Comparison of ENCODE assay signal across 8 cellular contexts in genomic region chr3:50503504-50503903, GRCh38. TPM values are rescaled to one million over a fixed set of nuclear protein-coding genes. Genes with fewer than 3 reads are reported as not detected.
DNase-seq lines count a peak whose midpoint lies in the region; ATAC-seq and TF ChIP-seq lines count a peak whose summit lies in the region.

TSS of gene CACNA2D2 (minus strand) at chr3:50503634. CDS start at chr3:50503423, 211 bp downstream.

- H3K9me3 ChIP-seq in HAP-1, result no peaks in the 10 kb centered on the region
- H3K9me3 ChIP-seq in gastrocnemius medialis, result no peaks in the 10 kb centered on the region

- H3K4me3 ChIP-seq in HAP-1, result peak within 1 kb of the TSS; percentile 57
- peak within 1 kb of the TSS; percentile 52 to 66 (median 58) for H3K4me3 ChIP-seq in gastrocnemius medialis

- intact Hi-C loops in gastrocnemius medialis (cut with DNase I; ENCODE audit: low total_unique reads), result no loop called here

- H3K36me3 Mint-ChIP-seq in activated naive CD4-positive, alpha-beta T cell treated with anti-CD3 and anti-CD28 coated beads, Interleukin-2, amount 50 U/mL, for 24 hours, result no peaks in the 10 kb centered on the region

- no peak within 1 kb of the TSS for H3K27ac Mint-ChIP-seq in activated naive CD4-positive, alpha-beta T cell treated with anti-CD3 and anti-CD28 coated beads, Interleukin-2, amount 50 U/mL, for 24 hours

- H3K27me3 Mint-ChIP-seq in activated naive CD4-positive, alpha-beta T cell treated with anti-CD3 and anti-CD28 coated beads, Interleukin-2, amount 50 U/mL, for 24 hours, result peaks cover 4% of the 10 kb centered on the region

- peak; percentile 78 to 86 for DNase-seq in HAP-1 (ENCODE audit: low spot score in 2 of 2)
- DNase-seq in RPMI8226, result peak; percentile 56
- peak in 37 of 51 donors; percentile 2 to 71 (median 43) for DNase-seq in hypothalamus (lab: John Stamatoyannopoulos, UW)
- peak; percentile 21 to 47 for DNase-seq in gastrocnemius medialis
- no peak for DNase-seq in inferior parietal cortex (ENCODE audit: extremely low spot score)
- DNase-seq in UCSD-AML1 (lab: John Stamatoyannopoulos, UW; ENCODE audit: unreplicated experiment), result no peak

- no peaks in the 10 kb centered on the region for H3K36me3 ChIP-seq in HAP-1 (replicated peaks)
- H3K36me3 ChIP-seq in gastrocnemius medialis, result no peaks in the 10 kb centered on the region

- H3K4me1 Mint-ChIP-seq in activated naive CD4-positive, alpha-beta T cell treated with anti-CD3 and anti-CD28 coated beads, Interleukin-2, amount 50 U/mL, for 24 hours, result peaks cover 10% of the 10 kb centered on the region

- ATAC-seq in gastrocnemius medialis, result peak; percentile 75 to 82
- ATAC-seq in GM21360 (IDR thresholded peaks at IDR 0.05; ENCODE audit: unreplicated experiment), result no peak

- peak; percentile 49 to 50 for TF ChIP-seq POLR2A in gastrocnemius medialis (IDR thresholded peaks at IDR 0.05)

- no peaks in the 10 kb centered on the region for H3K27me3 ChIP-seq in HAP-1 (ENCODE audit: low read depth)
- H3K27me3 ChIP-seq in gastrocnemius medialis, result no peaks in the 10 kb centered on the region

- H3K4me1 ChIP-seq in HAP-1, result peaks cover 3% of the 10 kb centered on the region
- peaks cover 0 to 10% of the 10 kb centered on the region in 2 donors for H3K4me1 ChIP-seq in gastrocnemius medialis

- no peaks in the 10 kb centered on the region for H3K9me3 Mint-ChIP-seq in activated naive CD4-positive, alpha-beta T cell treated with anti-CD3 and anti-CD28 coated beads, Interleukin-2, amount 50 U/mL, for 24 hours

- in situ Hi-C loops in HAP-1 (cut with MboI; ENCODE audit: low sequenced_read_pairs) (no loop called here), gastrocnemius medialis (cut with MboI; ENCODE audit: low sequenced_read_pairs in 4 of 4) (no loop called here)

- TF ChIP-seq CTCF in gastrocnemius medialis (IDR thresholded peaks at IDR 0.05 in 4 of 5, conservative IDR thresholded peaks at IDR 0.05 in 1 of 5), result no peak

- H3K4me3 Mint-ChIP-seq in activated naive CD4-positive, alpha-beta T cell treated with anti-CD3 and anti-CD28 coated beads, Interleukin-2, amount 50 U/mL, for 24 hours, result peak within 1 kb of the TSS; percentile 74

- peak within 1 kb of the TSS; percentile 42 to 67 (median 62) for H3K27ac ChIP-seq in gastrocnemius medialis

RNA-seq across cellular contexts. Expression of gene CACNA2D2, which starts in this region (rescaled TPM):
- under 1 TPM; 0.27 to 0.68 (median 0.45) TPM for total RNA-seq in gastrocnemius medialis

Comparison
In these comparisons a context has a peak if more than half of its experiments do, and no peak if none do; other contexts are left out.
1. Peak in DNase-seq, ATAC-seq, H3K4me3 ChIP-seq and H3K27ac ChIP-seq in gastrocnemius medialis; RNA of the gene not detected or under 1 TPM.
2. DNase-seq: peak in HAP-1 (2 of 2), RPMI8226 (single experiment) and hypothalamus (37 of 51); none in inferior parietal cortex (single experiment) and UCSD-AML1 (single experiment).